1 cellular context compared by ENCODE assay signal in genomic region chr16:30395155-30395991, GRCh38.
TF ChIP-seq lines count a peak whose summit lies in the region.

Gene ZNF48, plus strand, starts transcription at chr16:30395420. Its CDS starts 375 bp downstream, at chr16:30395795.

TF ChIP-seq in HepG2, 621 proteins besides CTCF, POLR2A, EP300 and RAD21 (continued from another document and continues in another):
- TF ChIP-seq ZNF407 (CRISPR knock-in tag; IDR thresholded peaks at IDR 0.05; ENCODE audit: not compliant biosample characterization) (no peak), ATRX (CRISPR knock-in tag; IDR thresholded peaks at IDR 0.05; ENCODE audit: borderline replicate concordance) (no peak), ZSCAN9 (CRISPR knock-in tag; IDR thresholded peaks at IDR 0.05; ENCODE audit: borderline replicate concordance) (peak; percentile 44; the same call in 1 of the 2 replicates), ZSCAN30 (CRISPR knock-in tag; IDR thresholded peaks at IDR 0.05) (no peak), NFATC3 (CRISPR knock-in tag; IDR thresholded peaks at IDR 0.05) (no peak), ZNF383 (CRISPR knock-in tag; IDR thresholded peaks at IDR 0.05; ENCODE audit: borderline replicate concordance) (peak; percentile 84; the same call in 1 of the 2 replicates), ZNF556 (CRISPR knock-in tag; IDR thresholded peaks at IDR 0.05; ENCODE audit: borderline replicate concordance) (peak; percentile 67; the same call in 1 of the 2 replicates), MTA1 (CRISPR knock-in tag; IDR thresholded peaks at IDR 0.05; ENCODE audit: borderline replicate concordance) (peak; percentile 33; the same call in 1 of the 2 replicates), ZBTB20 (CRISPR knock-in tag; IDR thresholded peaks at IDR 0.05; ENCODE audit: borderline replicate concordance, low read depth) (peak; percentile 43; the same call in 1 of the 2 replicates), ZNF280B (CRISPR knock-in tag; IDR thresholded peaks at IDR 0.05; ENCODE audit: borderline replicate concordance) (peak; percentile 49; the same call in 1 of the 2 replicates), TGIF2 (CRISPR knock-in tag; IDR thresholded peaks at IDR 0.05) (peak; percentile 76), ZZZ3 (CRISPR knock-in tag; IDR thresholded peaks at IDR 0.05; ENCODE audit: borderline replicate concordance) (no peak; the same call in 1 of the 2 replicates), KLF11 (CRISPR knock-in tag; IDR thresholded peaks at IDR 0.05) (no peak), BATF2 (CRISPR knock-in tag; IDR thresholded peaks at IDR 0.05) (no peak), ZBTB10 (CRISPR knock-in tag; IDR thresholded peaks at IDR 0.05; ENCODE audit: borderline replicate concordance) (no peak), GTF2F1 (IDR thresholded peaks at IDR 0.05; ENCODE audit: low read length) (0 out of 2 replicates have a peak, but pooled peaks have one; percentile 12), SP4 (CRISPR knock-in tag; IDR thresholded peaks at IDR 0.05) (peak; percentile 94), NFE2L2 (IDR thresholded peaks at IDR 0.05; ENCODE audit: low read length) (no peak), IRX3 (CRISPR knock-in tag; IDR thresholded peaks at IDR 0.05; ENCODE audit: borderline replicate concordance, low read depth) (no peak), ZNF713 (CRISPR knock-in tag; IDR thresholded peaks at IDR 0.05) (no peak), ZNF282 (IDR thresholded peaks at IDR 0.05; ENCODE audit: partially characterized antibody) (no peak), SMAD9 (CRISPR knock-in tag; IDR thresholded peaks at IDR 0.05) (0 out of 2 replicates have a peak, but pooled peaks have one; percentile 53), ONECUT2 (CRISPR knock-in tag; IDR thresholded peaks at IDR 0.05) (no peak), PHF8 (CRISPR knock-in tag; IDR thresholded peaks at IDR 0.05) (peak; percentile 73), THAP11 (CRISPR knock-in tag; IDR thresholded peaks at IDR 0.05) (peak; percentile 92), SCMH1 (CRISPR knock-in tag; IDR thresholded peaks at IDR 0.05; ENCODE audit: borderline replicate concordance) (no peak), TRIM24 (CRISPR knock-in tag; IDR thresholded peaks at IDR 0.05) (no peak), ZFP36L1 (CRISPR knock-in tag; IDR thresholded peaks at IDR 0.05) (no peak), ZNF747 (CRISPR knock-in tag; IDR thresholded peaks at IDR 0.05; ENCODE audit: borderline replicate concordance) (peak; percentile 0; the same call in 1 of the 2 replicates), TOPORS (CRISPR knock-in tag; IDR thresholded peaks at IDR 0.05) (0 out of 2 replicates have a peak, but pooled peaks have one; percentile 26), ZNF552 (CRISPR knock-in tag; IDR thresholded peaks at IDR 0.05; ENCODE audit: borderline replicate concordance) (0 out of 2 replicates have a peak, but pooled peaks have one; percentile 56), ZNF773 (CRISPR knock-in tag; IDR thresholded peaks at IDR 0.05; ENCODE audit: borderline replicate concordance) (no peak), ZNF614 (CRISPR knock-in tag; IDR thresholded peaks at IDR 0.05; ENCODE audit: borderline replicate concordance) (peak; percentile 44; the same call in 1 of the 2 replicates), YEATS2 (CRISPR knock-in tag; IDR thresholded peaks at IDR 0.05; ENCODE audit: borderline replicate concordance) (peak; percentile 77; the same call in 1 of the 2 replicates), CHD4 (IDR thresholded peaks at IDR 0.05; ENCODE audit: borderline replicate concordance, low read length) (no peak), ZSCAN20 (CRISPR knock-in tag; IDR thresholded peaks at IDR 0.05; ENCODE audit: borderline replicate concordance) (0 out of 2 replicates have a peak, but pooled peaks have one; percentile 63), ZNF546 (CRISPR knock-in tag; conservative IDR thresholded peaks at IDR 0.05) (0 out of 2 replicates have a peak, but pooled peaks have one; percentile 27), ZBTB21 (CRISPR knock-in tag; IDR thresholded peaks at IDR 0.05) (no peak)
- TF ChIP-seq, protein P1, sequence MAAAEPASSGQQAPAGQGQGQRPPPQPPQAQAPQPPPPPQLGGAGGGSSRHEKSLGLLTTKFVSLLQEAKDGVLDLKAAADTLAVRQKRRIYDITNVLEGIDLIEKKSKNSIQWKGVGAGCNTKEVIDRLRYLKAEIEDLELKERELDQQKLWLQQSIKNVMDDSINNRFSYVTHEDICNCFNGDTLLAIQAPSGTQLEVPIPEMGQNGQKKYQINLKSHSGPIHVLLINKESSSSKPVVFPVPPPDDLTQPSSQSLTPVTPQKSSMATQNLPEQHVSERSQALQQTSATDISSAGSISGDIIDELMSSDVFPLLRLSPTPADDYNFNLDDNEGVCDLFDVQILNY (CRISPR knock-in tag; conservative IDR thresholded peaks at IDR 0.05) = no peak; the same call in 1 of the 2 replicates
- TF ChIP-seq, protein P2, sequence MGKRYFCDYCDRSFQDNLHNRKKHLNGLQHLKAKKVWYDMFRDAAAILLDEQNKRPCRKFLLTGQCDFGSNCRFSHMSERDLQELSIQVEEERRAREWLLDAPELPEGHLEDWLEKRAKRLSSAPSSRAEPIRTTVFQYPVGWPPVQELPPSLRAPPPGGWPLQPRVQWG (CRISPR knock-in tag; IDR thresholded peaks at IDR 0.05; ENCODE audit: borderline replicate concordance, low read depth) = no peak
- TF ChIP-seq, protein P3, sequence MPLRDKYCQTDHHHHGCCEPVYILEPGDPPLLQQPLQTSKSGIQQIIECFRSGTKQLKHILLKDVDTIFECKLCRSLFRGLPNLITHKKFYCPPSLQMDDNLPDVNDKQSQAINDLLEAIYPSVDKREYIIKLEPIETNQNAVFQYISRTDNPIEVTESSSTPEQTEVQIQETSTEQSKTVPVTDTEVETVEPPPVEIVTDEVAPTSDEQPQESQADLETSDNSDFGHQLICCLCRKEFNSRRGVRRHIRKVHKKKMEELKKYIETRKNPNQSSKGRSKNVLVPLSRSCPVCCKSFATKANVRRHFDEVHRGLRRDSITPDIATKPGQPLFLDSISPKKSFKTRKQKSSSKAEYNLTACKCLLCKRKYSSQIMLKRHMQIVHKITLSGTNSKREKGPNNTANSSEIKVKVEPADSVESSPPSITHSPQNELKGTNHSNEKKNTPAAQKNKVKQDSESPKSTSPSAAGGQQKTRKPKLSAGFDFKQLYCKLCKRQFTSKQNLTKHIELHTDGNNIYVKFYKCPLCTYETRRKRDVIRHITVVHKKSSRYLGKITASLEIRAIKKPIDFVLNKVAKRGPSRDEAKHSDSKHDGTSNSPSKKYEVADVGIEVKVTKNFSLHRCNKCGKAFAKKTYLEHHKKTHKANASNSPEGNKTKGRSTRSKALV (CRISPR knock-in tag; IDR thresholded peaks at IDR 0.05) = peak; percentile 69; the same call in 1 of the 2 replicates
- TF ChIP-seq, protein P4, sequence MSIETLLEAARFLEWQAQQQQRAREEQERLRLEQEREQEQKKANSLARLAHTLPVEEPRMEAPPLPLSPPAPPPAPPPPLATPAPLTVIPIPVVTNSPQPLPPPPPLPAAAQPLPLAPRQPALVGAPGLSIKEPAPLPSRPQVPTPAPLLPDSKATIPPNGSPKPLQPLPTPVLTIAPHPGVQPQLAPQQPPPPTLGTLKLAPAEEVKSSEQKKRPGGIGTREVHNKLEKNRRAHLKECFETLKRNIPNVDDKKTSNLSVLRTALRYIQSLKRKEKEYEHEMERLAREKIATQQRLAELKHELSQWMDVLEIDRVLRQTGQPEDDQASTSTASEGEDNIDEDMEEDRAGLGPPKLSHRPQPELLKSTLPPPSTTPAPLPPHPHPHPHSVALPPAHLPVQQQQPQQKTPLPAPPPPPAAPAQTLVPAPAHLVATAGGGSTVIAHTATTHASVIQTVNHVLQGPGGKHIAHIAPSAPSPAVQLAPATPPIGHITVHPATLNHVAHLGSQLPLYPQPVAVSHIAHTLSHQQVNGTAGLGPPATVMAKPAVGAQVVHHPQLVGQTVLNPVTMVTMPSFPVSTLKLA (IDR thresholded peaks at IDR 0.05) = peak; percentile 59
